21 cellular contexts compared by ENCODE assay signal in the genomic region with DNA sequence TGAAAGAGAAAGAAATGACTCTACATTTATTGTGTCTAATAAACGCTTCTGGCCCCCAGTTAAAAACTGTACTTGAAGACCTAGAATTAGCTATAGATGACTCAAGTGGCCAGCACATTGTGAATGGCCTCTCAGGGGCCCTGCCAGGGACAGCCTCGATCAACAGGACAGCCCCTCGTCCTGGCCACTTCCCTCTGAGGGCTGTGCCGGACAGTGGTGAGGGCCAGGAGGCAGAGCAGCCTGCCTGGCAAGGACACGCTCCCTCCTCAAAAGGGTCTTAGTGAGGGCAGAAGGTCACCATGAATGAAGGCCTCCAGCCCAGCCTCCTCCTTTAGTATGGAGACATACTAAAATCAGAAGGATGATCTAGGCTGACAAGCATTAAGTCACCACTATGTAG. TPM values are rescaled to one million over a fixed set of nuclear protein-coding genes. Genes with fewer than 3 reads are reported as not detected.
DNase-seq lines count a peak whose midpoint lies in the region; ATAC-seq and TF ChIP-seq lines count a peak whose summit lies in the region.
"Had no signal": no experiment of that assay in that cellular context is flagged by ENCODE, and none has a peak within 500 bp of the region (broad histone marks: within the 10 kb centered on the region; RNA-seq: fewer than 3 reads in every experiment).

No MANE protein-coding gene starts in this region.

- no peak overlapping the region for H3K4ac ChIP-seq in trophoblast cell (ENCODE audit: low read depth, low read length)

- no peak overlapping the region for H2BK12ac ChIP-seq in trophoblast cell (ENCODE audit: low read length)

- no peak overlapping the region for H2BK5ac ChIP-seq in trophoblast cell (ENCODE audit: low read depth, low read length, poor library complexity)

- no peaks in the 10 kb centered on the region for H3K9me3 Mint-ChIP-seq in activated T-cell treated with anti-CD3 and anti-CD28 coated beads, Interleukin-2, amount 50 U/mL, for 72 hours
- H3K9me3 Mint-ChIP-seq: CD4-positive, alpha-beta T cell; HFFc6 had no signal

- no peaks in the 10 kb centered on the region for H3K27me3 ChIP-seq in colonic mucosa
- H3K27me3 ChIP-seq in trophoblast cell (ENCODE audit: insufficient read depth, low read length), result no peaks in the 10 kb centered on the region
- H3K27me3 ChIP-seq in testis, result no peaks in the 10 kb centered on the region

- DNase-seq in activated CD8-positive, alpha-beta memory T cell treated with anti-CD3 and anti-CD28 coated beads for 24 hours, result peak; percentile 19
- DNase-seq in activated CD8-positive, alpha-beta memory T cell treated with anti-CD3 and anti-CD28 coated beads, Interleukin-2, amount 50 U/mL, for 4 hours, result no peak
- DNase-seq in colonic mucosa (peak; percentile 5), trophoblast cell (no peak), testis (no peak)
- no peak for DNase-seq in activated T-cell treated with anti-CD3 and anti-CD28 coated beads, Interleukin-2, amount 50 U/mL, for 72 hours
- DNase-seq: AML-193; CD4-positive, alpha-beta T cell; DMS153; DMS79; GDM1; GM23248; HFFc6 had no signal

- no peaks in the 10 kb centered on the region for H3K36me3 Mint-ChIP-seq in activated T-cell treated with anti-CD3 and anti-CD28 coated beads, Interleukin-2, amount 50 U/mL, for 72 hours (ENCODE audit: insufficient read depth in 2 of 2)

- no peak overlapping the region for H3K27ac Mint-ChIP-seq in activated T-cell treated with anti-CD3 and anti-CD28 coated beads, Interleukin-2, amount 50 U/mL, for 72 hours
- H3K27ac Mint-ChIP-seq: CD4-positive, alpha-beta T cell; HFFc6 had no signal

- no peak overlapping the region for H4K91ac ChIP-seq in trophoblast cell (ENCODE audit: low read depth, low read length)

- no peak overlapping the region for H3K4me3 ChIP-seq in colonic mucosa
- H3K4me3 ChIP-seq in trophoblast cell (ENCODE audit: low read depth, low read length), result peak overlapping the region; percentile 58
- no peak overlapping the region for H3K4me3 ChIP-seq in testis
- H3K4me3 ChIP-seq: A549, GM23248 had no signal

- H3K79me1 ChIP-seq in trophoblast cell (ENCODE audit: low read length), result no peaks in the 10 kb centered on the region

- no peak overlapping the region for H2AFZ ChIP-seq in trophoblast cell (ENCODE audit: insufficient read depth, low read length, poor library complexity)
- H2AFZ ChIP-seq: GM23248 had no signal

- H3K79me2 ChIP-seq in trophoblast cell (ENCODE audit: control insufficient read depth, insufficient read depth, low read length, poor library complexity), result no peaks in the 10 kb centered on the region

- H3K14ac ChIP-seq in trophoblast cell (ENCODE audit: low read length), result no peak overlapping the region

- H3K27me3 Mint-ChIP-seq in activated T-cell treated with anti-CD3 and anti-CD28 coated beads, Interleukin-2, amount 50 U/mL, for 72 hours (ENCODE audit: low read depth), result no peaks in the 10 kb centered on the region
- H3K27me3 Mint-ChIP-seq: CD4-positive, alpha-beta T cell had no signal

- H3K23ac ChIP-seq in trophoblast cell (ENCODE audit: low read length), result no peak overlapping the region

- no peak overlapping the region for H3K18ac ChIP-seq in trophoblast cell (ENCODE audit: low read length)

- no peak for TF ChIP-seq CTCF in colonic mucosa (IDR thresholded peaks at IDR 0.05)
- TF ChIP-seq CTCF in testis (IDR thresholded peaks at IDR 0.05), result no peak

- H3K4me1 ChIP-seq in colonic mucosa (no peaks in the 10 kb centered on the region), trophoblast cell (ENCODE audit: control insufficient read depth in 1 of 2, insufficient read depth in 2 of 2, low read length in 2 of 2) (no peaks in the 10 kb centered on the region), testis (no peaks in the 10 kb centered on the region)
- H3K4me1 ChIP-seq: A549 had no signal

- H4K12ac ChIP-seq in trophoblast cell (ENCODE audit: low read depth, low read length), result no peak overlapping the region

- no CpG with 5 or more reads among the region's 5 CpGs for WGBS in trophoblast cell (ENCODE audit: extremely low coverage, insufficient coverage, insufficient read length)
- 93 to 98% methylated on average over 4 to 5 of the region's 5 CpGs for WGBS in testis, 2 donors

- H4K8ac ChIP-seq in trophoblast cell (ENCODE audit: low read depth, low read length), result no peak overlapping the region

- no peak overlapping the region for H3K4me2 ChIP-seq in trophoblast cell (ENCODE audit: low read length)
- H3K4me2 ChIP-seq: A549 had no signal

- H3K9me3 ChIP-seq in colonic mucosa (no peaks in the 10 kb centered on the region), trophoblast cell (ENCODE audit: insufficient read depth, low read depth, low read length) (peaks cover 5% of the 10 kb centered on the region), testis (no peaks in the 10 kb centered on the region)
- H3K9me3 ChIP-seq: A549 had no signal

- TF ChIP-seq POLR2A in testis (IDR thresholded peaks at IDR 0.05), result no peak

- H2AK5ac ChIP-seq in trophoblast cell (ENCODE audit: low read length), result no peak overlapping the region

- no peak overlapping the region for H3K4me3 Mint-ChIP-seq in activated T-cell treated with anti-CD3 and anti-CD28 coated beads, Interleukin-2, amount 50 U/mL, for 72 hours
- H3K4me3 Mint-ChIP-seq: CD4-positive, alpha-beta T cell; HFFc6 had no signal

- no peak overlapping the region for H2BK120ac ChIP-seq in trophoblast cell (ENCODE audit: insufficient read depth, low read length, poor library complexity)

- ATAC-seq in HG02885 (IDR thresholded peaks at IDR 0.05; ENCODE audit: poor library complexity, unreplicated experiment), result no peak
- no peak for ATAC-seq in activated T-cell treated with anti-CD3 and anti-CD28 coated beads, Interleukin-2, amount 50 U/mL, for 72 hours (replicated peaks in 1 of 2)
- ATAC-seq: A549, HCT116 had no signal

- H3K9ac ChIP-seq in colonic mucosa (ENCODE audit: low read depth in 2 of 2, low read length in 2 of 2), result no peak overlapping the region
- peak overlapping the region; percentile 33 for H3K9ac ChIP-seq in trophoblast cell (ENCODE audit: low read length)
- H3K9ac ChIP-seq: GM23248 had no signal

- intact Hi-C loops in colonic mucosa (cut with DNase I) (no loop called here), testis (cut with DNase I; ENCODE audit: low total_unique reads) (no loop called here)

- H3K27ac ChIP-seq in colonic mucosa (no peak overlapping the region), trophoblast cell (ENCODE audit: low read depth, low read length) (no peak overlapping the region), testis (no peak overlapping the region)
- H3K27ac ChIP-seq: 22Rv1, A549, C4-2B, GM23248 had no signal

- no peaks in the 10 kb centered on the region for H3K4me1 Mint-ChIP-seq in activated T-cell treated with anti-CD3 and anti-CD28 coated beads, Interleukin-2, amount 50 U/mL, for 72 hours (ENCODE audit: low read depth)

- H3K36me3 ChIP-seq in colonic mucosa (no peaks in the 10 kb centered on the region), trophoblast cell (ENCODE audit: control insufficient read depth in 1 of 2, insufficient read depth in 2 of 2, low read length in 2 of 2) (no peaks in the 10 kb centered on the region), testis (ENCODE audit: low read depth, missing control alignments) (no peaks in the 10 kb centered on the region)

RNA-seq across cellular contexts. Expression of gene RNF212, which starts 16.5 kb away (rescaled TPM):
- total RNA-seq in colonic mucosa (1 to 10 TPM; 2.3 to 2.5 TPM), testis (10 to 100 TPM; 33.6 to 40.3 TPM)
- 0.48 and 0.62 TPM in 2 replicates for polyA plus RNA-seq in trophoblast cell (2013)
- 1 to 10 TPM; 2.3 to 3.9 TPM for total RNA-seq in activated T-cell treated with anti-CD3 and anti-CD28 coated beads, Interleukin-2, amount 50 U/mL, for 72 hours
- 21.0 TPM for polyA plus RNA-seq in testis (ENCODE audit: insufficient read depth, low read depth, low replicate concordance)
- total RNA-seq: Daoy, H4, HFFc6, HT-29 had no signal

Comparison
In these comparisons a context has a peak if more than half of its experiments do, and no peak if none do; other contexts are left out.
1. DNase-seq: peak in activated CD8-positive, alpha-beta memory T cell treated with anti-CD3 and anti-CD28 coated beads for 24 hours (single experiment) and colonic mucosa (single experiment); none in activated CD8-positive, alpha-beta memory T cell treated with anti-CD3 and anti-CD28 coated beads, Interleukin-2, amount 50 U/mL, for 4 hours (single experiment), trophoblast cell (0 of 2), activated T-cell treated with anti-CD3 and anti-CD28 coated beads, Interleukin-2, amount 50 U/mL, for 72 hours (0 of 2) and testis (single experiment).
2. RNA of gene RNF212, which starts 16.5 kb away (total RNA-seq): 33.6 to 40.3 TPM in testis; 2.3 to 3.9 TPM in activated T-cell treated with anti-CD3 and anti-CD28 coated beads, Interleukin-2, amount 50 U/mL, for 72 hours and 2.3 to 2.5 TPM in colonic mucosa; every median in the first group is over 4 times any median in the second.